ENCODE assay signal across 19 cellular contexts in the genomic region with DNA sequence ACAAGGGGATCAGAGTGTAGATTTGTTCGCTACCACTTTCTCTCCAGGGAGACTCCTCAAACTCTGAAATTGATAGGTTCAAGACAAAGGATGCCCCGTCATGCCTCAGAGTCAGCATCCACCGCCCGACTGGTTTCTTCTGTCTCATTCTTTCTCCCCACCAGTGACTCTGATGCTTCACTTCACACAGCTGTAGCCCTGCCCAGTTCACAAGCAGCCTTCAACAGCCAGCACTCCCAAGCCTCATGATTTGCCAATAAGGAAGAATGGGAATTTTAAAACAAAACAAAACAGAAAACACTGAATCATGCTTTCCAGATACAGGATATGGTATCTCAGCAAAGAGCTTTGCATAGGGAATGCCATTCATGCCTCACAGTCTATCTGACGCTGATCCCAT.
"Had no signal": no experiment of that assay in that cellular context is flagged by ENCODE, and none has a peak within 500 bp of the region (broad histone marks: within the 10 kb centered on the region; RNA-seq: fewer than 3 reads in every experiment).

No MANE protein-coding gene starts in this region.

- DNase-seq: activated CD4-positive, alpha-beta T cell treated with anti-CD3 and anti-CD28 coated beads for 36 hours; activated CD8-positive, alpha-beta memory T cell treated with anti-CD3 and anti-CD28 coated beads, Interleukin-2, amount 50 U/mL, for 48 hours; activated CD8-positive, alpha-beta T cell treated with anti-CD3 and anti-CD28 coated beads, Interleukin-2, amount 10 ng/mL, durations not matched to agents 7 days and 5 days; activated naive CD4-positive, alpha-beta T cell; body of pancreas; effector memory CD4-positive, alpha-beta T cell; hypothalamus; left colon; mammary epithelial cell; mucosa of descending colon; natural killer cell; stimulated activated CD4-positive, alpha-beta T cell treated with anti-CD3 and anti-CD28 coated beads, Interleukin-4, amount 100 ng/mL, for 1 hour; stimulated activated CD8-positive, alpha-beta memory T cell treated with anti-CD3 and anti-CD28 coated beads, Interleukin-4, amount 100 ng/mL, for 48 hours; stimulated activated naive CD8-positive, alpha-beta T cell treated with anti-CD3 and anti-CD28 coated beads, Interleukin-15, Interleukin-2, amounts not matched to agents 100 U/mL and 50 U/mL, for 24 hours; T-helper 9 cell; upper lobe of left lung had no signal

- H3K27ac ChIP-seq: body of pancreas, epithelial cell of prostate, suprapubic skin, upper lobe of left lung, VCaP had no signal

- H3K9me3 ChIP-seq: body of pancreas, mucosa of descending colon, suprapubic skin, upper lobe of left lung had no signal

- ATAC-seq: activated CD4-positive, alpha-beta T cell treated with anti-CD3 and anti-CD28 coated beads for 36 hours; activated CD8-positive, alpha-beta T cell treated with anti-CD3 and anti-CD28 coated beads, Interleukin-2, amount 10 ng/mL, durations not matched to agents 7 days and 5 days; body of pancreas; left colon; mucosa of descending colon; natural killer cell; stimulated activated naive CD8-positive, alpha-beta T cell treated with anti-CD3 and anti-CD28 coated beads, Interleukin-15, Interleukin-2, amounts not matched to agents 100 U/mL and 50 U/mL, for 24 hours had no signal

- H3K4me3 ChIP-seq: body of pancreas, mucosa of descending colon, suprapubic skin, upper lobe of left lung had no signal

- H3K27me3 ChIP-seq: body of pancreas, suprapubic skin, upper lobe of left lung had no signal

- H3K4me1 ChIP-seq: body of pancreas, suprapubic skin, upper lobe of left lung had no signal

- H3K36me3 ChIP-seq: suprapubic skin, upper lobe of left lung had no signal
